24 cellular contexts compared by ENCODE assay signal in the genomic region with DNA sequence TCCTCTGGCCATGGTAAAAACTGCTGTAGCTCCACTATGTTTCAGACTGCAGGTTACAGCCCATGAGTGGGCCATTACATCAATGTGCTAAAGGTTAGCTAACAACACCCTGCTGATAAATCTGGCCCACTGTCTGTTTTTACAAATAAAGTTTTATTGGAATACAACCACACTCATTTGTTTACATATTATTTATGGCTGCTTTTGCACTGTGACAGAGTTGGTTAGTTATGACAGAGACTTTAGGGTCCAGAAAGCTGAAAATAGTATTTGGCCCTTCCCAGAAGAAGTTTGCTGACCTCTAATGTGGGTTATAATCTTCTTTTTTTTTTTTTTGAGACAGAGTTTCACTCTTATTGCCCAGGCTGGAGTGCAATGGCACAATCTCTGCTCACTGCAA.
"Had no signal": no experiment of that assay in that cellular context is flagged by ENCODE, and none has a peak within 500 bp of the region (broad histone marks: within the 10 kb centered on the region; RNA-seq: fewer than 3 reads in every experiment).

No MANE protein-coding gene starts in this region.

- H3K36me3 ChIP-seq: pancreas, prostate gland, sigmoid colon, tibial nerve, uterus had no signal

- H3K27me3 Mint-ChIP-seq: naive thymus-derived CD4-positive, alpha-beta T cell; natural killer cell treated with Interleukin-12 subunit alpha and Interleukin-12 subunit beta and Interleukin-15 and Interleukin-18, amount 100 ng/mL, for 72 hours; stimulated activated memory B cell treated with anti-CD40 and anti-IgM and Interleukin-4, amounts not matched to agents 10 μg/mL and 1 μg/mL and 100 μg/mL, for 72 hours; stimulated activated naive CD8-positive, alpha-beta T cell treated with anti-CD3 and anti-CD28 coated beads, Interleukin-15, amount 100 ng/mL, for 72 hours; type B pancreatic cell had no signal

- ATAC-seq: naive thymus-derived CD4-positive, alpha-beta T cell; natural killer cell treated with Interleukin-12 subunit alpha and Interleukin-12 subunit beta and Interleukin-15 and Interleukin-18, amount 100 ng/mL, for 72 hours; pancreas; right cardiac atrium; stimulated activated memory B cell treated with anti-CD40 and anti-IgM and Interleukin-4, amounts not matched to agents 10 μg/mL and 1 μg/mL and 100 μg/mL, for 72 hours; stimulated activated naive CD8-positive, alpha-beta T cell treated with anti-CD3 and anti-CD28 coated beads, Interleukin-15, amount 100 ng/mL, for 72 hours had no signal

- FAIRE-seq: pancreas had no signal

- H3K4me1 Mint-ChIP-seq: mesothelial cell of epicardium; stimulated activated memory B cell treated with anti-CD40 and anti-IgM and Interleukin-4, amounts not matched to agents 10 μg/mL and 1 μg/mL and 100 μg/mL, for 72 hours; stimulated activated naive CD8-positive, alpha-beta T cell treated with anti-CD3 and anti-CD28 coated beads, Interleukin-15, amount 100 ng/mL, for 72 hours had no signal

- H3K4me2 ChIP-seq: smooth muscle cell had no signal

- H3K4me3 ChIP-seq: left ventricle myocardium inferior, lung, pancreas, prostate gland, sigmoid colon, smooth muscle cell, tibial nerve, uterus had no signal

- H3K27me3 ChIP-seq: pancreas, sigmoid colon, tibial nerve, uterus had no signal

- H3K9me3 ChIP-seq: pancreas, prostate gland, uterus had no signal

- H3K27ac ChIP-seq: left ventricle myocardium inferior, pancreas, prostate gland, sigmoid colon, tibial nerve, uterus had no signal

- H3K4me1 ChIP-seq: left ventricle myocardium inferior, pancreas, prostate gland, sigmoid colon, tibial nerve, uterus had no signal

- DNase-seq: left ventricle myocardium inferior; mesendoderm; naive thymus-derived CD4-positive, alpha-beta T cell; pancreas; posterior cingulate gyrus; retina; right cardiac atrium; sigmoid colon; stimulated activated CD4-positive, alpha-beta T cell treated with anti-CD3 and anti-CD28 coated beads, Interleukin-1b, Interleukin-23, amount 100 ng/mL, for 48 hours; stimulated activated CD4-positive, alpha-beta T cell treated with anti-CD3 and anti-CD28 coated beads, Interleukin-2, amount 100 ng/mL, for 48 hours; stimulated activated CD4-positive, alpha-beta T cell treated with anti-CD3 and anti-CD28 coated beads, Interleukin-4, amount 100 ng/mL, for 4 hours; stimulated activated CD8-positive, alpha-beta memory T cell treated with anti-CD3 and anti-CD28 coated beads, Interleukin-4, amount 100 ng/mL, for 48 hours; stimulated activated naive CD4-positive, alpha-beta T cell treated with Interleukin-2 at 50 U/mL for 16 hours; stimulated activated naive CD8-positive, alpha-beta T cell treated with anti-CD3 and anti-CD28 coated beads, Interleukin-15, amount 100 ng/mL, for 72 hours; substantia nigra; uterus had no signal

- H3K36me3 Mint-ChIP-seq: mesothelial cell of epicardium; natural killer cell treated with Interleukin-12 subunit alpha and Interleukin-12 subunit beta and Interleukin-15 and Interleukin-18, amount 100 ng/mL, for 72 hours; stimulated activated memory B cell treated with anti-CD40 and anti-IgM and Interleukin-4, amounts not matched to agents 10 μg/mL and 1 μg/mL and 100 μg/mL, for 72 hours had no signal

- H3K9me3 Mint-ChIP-seq: natural killer cell treated with Interleukin-12 subunit alpha and Interleukin-12 subunit beta and Interleukin-15 and Interleukin-18, amount 100 ng/mL, for 72 hours; stimulated activated memory B cell treated with anti-CD40 and anti-IgM and Interleukin-4, amounts not matched to agents 10 μg/mL and 1 μg/mL and 100 μg/mL, for 72 hours; type B pancreatic cell had no signal

- H3K4me3 Mint-ChIP-seq: mesothelial cell of epicardium; naive thymus-derived CD4-positive, alpha-beta T cell; natural killer cell treated with Interleukin-12 subunit alpha and Interleukin-12 subunit beta and Interleukin-15 and Interleukin-18, amount 100 ng/mL, for 72 hours; stimulated activated memory B cell treated with anti-CD40 and anti-IgM and Interleukin-4, amounts not matched to agents 10 μg/mL and 1 μg/mL and 100 μg/mL, for 72 hours; stimulated activated naive CD8-positive, alpha-beta T cell treated with anti-CD3 and anti-CD28 coated beads, Interleukin-15, amount 100 ng/mL, for 72 hours; type B pancreatic cell had no signal
